Comparison of ENCODE assay signal across 8 cellular contexts in genomic region chr13:44972956-44973581, GRCh38. TPM values are rescaled to one million over a fixed set of nuclear protein-coding genes. Genes with fewer than 3 reads are reported as not detected.
DNase-seq lines count a peak whose midpoint lies in the region; ATAC-seq and TF ChIP-seq lines count a peak whose summit lies in the region.

No MANE protein-coding gene starts in this region.

- no peak overlapping the region for H3K27ac Mint-ChIP-seq in CD4-positive, CD25-positive, alpha-beta regulatory T cell

- no peak overlapping the region for H3K4me3 Mint-ChIP-seq in CD4-positive, CD25-positive, alpha-beta regulatory T cell

- H3K4me3 ChIP-seq in CD4-positive, CD25-positive, alpha-beta regulatory T cell (ENCODE audit: low read depth, low read length): no peak overlapping the region
- H3K4me3 ChIP-seq in ascending aorta (no peak overlapping the region), left lung (no peak overlapping the region)

- H3K9me3 ChIP-seq in CD4-positive, CD25-positive, alpha-beta regulatory T cell (ENCODE audit: control insufficient read depth in 2 of 2, low read length in 2 of 2): no peaks in the 10 kb centered on the region
- H3K9me3 ChIP-seq in ascending aorta (no peaks in the 10 kb centered on the region), left lung (no peaks in the 10 kb centered on the region)

- no peak overlapping the region for H3K27ac ChIP-seq in CD4-positive, CD25-positive, alpha-beta regulatory T cell (ENCODE audit: insufficient read depth, low read length, poor library complexity, severe bottlenecking)
- H3K27ac ChIP-seq in ascending aorta (no peak overlapping the region), left lung (no peak overlapping the region)

- intact Hi-C loops in ascending aorta (cut with DNase I) (loop anchor here (5.0 kb wide), 1 partner anchor 1066 kb away; no protein-coding TSS in a partner anchor), left lung (cut with DNase I) (loop anchor here in 1 of 2 donors (10.0 kb wide), 1 partner anchor 488 kb away; no protein-coding TSS in a partner anchor)

- peak in 2 of 3 donors; percentile 16 to 21 for DNase-seq in CD4-positive, CD25-positive, alpha-beta regulatory T cell
- DNase-seq in HuH-7 (ENCODE audit: low spot score) (peak; percentile 20), ascending aorta (ENCODE audit: low spot score in 2 of 2) (no peak), left lung (no peak), iPS-NIHi7 (ENCODE audit: extremely low spot score) (no peak), activated gamma-delta T cell treated with Interleukin-2 at 50 U/mL for 16 hours (no peak)

- H3K4me1 Mint-ChIP-seq in CD4-positive, CD25-positive, alpha-beta regulatory T cell: peaks cover 0 to 3% (median under 1%) of the 10 kb centered on the region in 4 donors

- H3K36me3 ChIP-seq in CD4-positive, CD25-positive, alpha-beta regulatory T cell (ENCODE audit: control insufficient read depth, insufficient read depth, low read length): peaks cover 11% of the 10 kb centered on the region
- peaks cover 0 to 13% of the 10 kb centered on the region in 2 donors for H3K36me3 ChIP-seq in ascending aorta
- H3K36me3 ChIP-seq in left lung: peaks cover 0 to 9% of the 10 kb centered on the region in 2 donors

- no peaks in the 10 kb centered on the region for H3K27me3 ChIP-seq in CD4-positive, CD25-positive, alpha-beta regulatory T cell (ENCODE audit: control insufficient read depth, insufficient read depth, low read length)
- H3K27me3 ChIP-seq in ascending aorta (no peaks in the 10 kb centered on the region), left lung (no peaks in the 10 kb centered on the region)

- TF ChIP-seq CTCF in ascending aorta (IDR thresholded peaks at IDR 0.05) (peak; percentile 35 to 69 (median 43)), left lung (IDR thresholded peaks at IDR 0.05) (peak; percentile 31 to 57)

- H3K36me3 Mint-ChIP-seq in CD4-positive, CD25-positive, alpha-beta regulatory T cell: peaks cover 15% of the 10 kb centered on the region

- ATAC-seq in CD4-positive, CD25-positive, alpha-beta regulatory T cell (ENCODE audit: low read depth in 2 of 2): no peak
- ATAC-seq in left lung: peak; percentile 29
- no peak for ATAC-seq in HG03039 (IDR thresholded peaks at IDR 0.05; ENCODE audit: unreplicated experiment)
- no peak for ATAC-seq in GM19351 (IDR thresholded peaks at IDR 0.05; ENCODE audit: unreplicated experiment)

- H3K9me3 Mint-ChIP-seq in CD4-positive, CD25-positive, alpha-beta regulatory T cell: no peaks in the 10 kb centered on the region

- H3K4me1 ChIP-seq in CD4-positive, CD25-positive, alpha-beta regulatory T cell (ENCODE audit: control insufficient read depth, insufficient read depth, low read length, poor library complexity, severe bottlenecking): no peaks in the 10 kb centered on the region
- H3K4me1 ChIP-seq in ascending aorta: peaks cover 0 to 5% of the 10 kb centered on the region in 2 donors
- peaks cover 0 to 36% of the 10 kb centered on the region in 2 donors for H3K4me1 ChIP-seq in left lung

- H3K27me3 Mint-ChIP-seq in CD4-positive, CD25-positive, alpha-beta regulatory T cell: no peaks in the 10 kb centered on the region

RNA-seq across cellular contexts. Expression of gene NUFIP1, which starts 16.2 kb away (rescaled TPM):
- 4.8 TPM for total RNA-seq in CD4-positive, CD25-positive, alpha-beta regulatory T cell
- polyA plus RNA-seq in CD4-positive, CD25-positive, alpha-beta regulatory T cell: 1 to 10 TPM; 4.0 to 4.2 (median 4.1) TPM
- total RNA-seq in ascending aorta (3.1 TPM), left lung (1 to 10 TPM; 3.2 to 4.1 TPM)

RNA-seq across cellular contexts. Expression of gene GPALPP1, which starts 16.3 kb away (rescaled TPM):
- total RNA-seq in CD4-positive, CD25-positive, alpha-beta regulatory T cell: 31.1 TPM
- 10 to 100 TPM; 18.1 to 20.4 (median 18.8) TPM for polyA plus RNA-seq in CD4-positive, CD25-positive, alpha-beta regulatory T cell
- 10.3 TPM for total RNA-seq in ascending aorta
- total RNA-seq in left lung: 10 to 100 TPM; 16.3 to 20.8 TPM

Comparison
In these comparisons a context has a peak if more than half of its experiments do, and no peak if none do; other contexts are left out.
1. DNase-seq: peak in CD4-positive, CD25-positive, alpha-beta regulatory T cell (2 of 3) and HuH-7 (single experiment); none in ascending aorta (0 of 2), left lung (0 of 2), iPS-NIHi7 (single experiment) and activated gamma-delta T cell treated with Interleukin-2 at 50 U/mL for 16 hours (single experiment).